1 cellular context compared by ENCODE assay signal in genomic region chr15:85009435-85009834, GRCh38.
TF ChIP-seq lines count a peak whose summit lies in the region.

No MANE protein-coding gene starts in this region.

TF ChIP-seq in IMR-90, 13 proteins besides CTCF, POLR2A, EP300 and RAD21 (continued from another document):
- TF ChIP-seq SMC3 (IDR thresholded peaks at IDR 0.05; ENCODE audit: low read depth, low read length): no peak
